In the genomic region with DNA sequence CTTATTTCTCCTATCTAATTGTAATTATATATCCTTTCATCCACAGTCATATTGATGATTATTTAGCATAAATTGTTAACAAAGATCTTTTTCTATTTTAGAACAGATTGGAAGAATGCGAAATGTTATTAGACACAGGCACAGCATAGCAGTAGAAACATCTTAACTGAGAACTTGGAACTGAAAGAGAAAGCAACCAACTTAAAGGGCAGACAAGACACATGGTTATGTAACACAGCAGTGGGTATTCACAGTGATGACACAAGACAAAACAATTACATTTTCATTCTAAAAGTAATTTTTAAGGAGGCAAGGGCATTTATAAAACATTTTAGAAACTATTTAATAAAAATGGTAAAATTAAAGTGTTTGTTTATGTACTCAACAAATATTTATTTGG, we compare ENCODE assay signal across 10 cellular contexts. TPM values are rescaled to one million over a fixed set of nuclear protein-coding genes. Genes with fewer than 3 reads are reported as not detected.
A peak's percentile ranks its signal among the peaks of the same experiment; 100 is the strongest.
DNase-seq lines count a peak whose midpoint lies in the region; ATAC-seq and TF ChIP-seq lines count a peak whose summit lies in the region.
"Had no signal": no experiment of that assay in that cellular context is flagged by ENCODE, and none has a peak within 500 bp of the region (broad histone marks: within the 10 kb centered on the region; RNA-seq: fewer than 3 reads in every experiment).

No MANE protein-coding gene starts in this region.

- peaks cover 15% of the 10 kb centered on the region for H3K4me1 Mint-ChIP-seq in osteocyte (ENCODE audit: unreplicated experiment)

- no peak for TF ChIP-seq EP300 in esophagus muscularis mucosa (IDR thresholded peaks at IDR 0.05)

- peak; percentile 61 for DNase-seq in pons (ENCODE audit: low spot score)
- DNase-seq in esophagus muscularis mucosa (ENCODE audit: extremely low spot score), result no peak
- no peak for DNase-seq in NCI-H2029 treated with DMSO at 0.1 percent for 48 hours (lab: John Stamatoyannopoulos, UW)
- no peak for DNase-seq in osteocyte (ENCODE audit: extremely low spot score, unreplicated experiment)
- no peak for DNase-seq in foreskin fibroblast
- DNase-seq: activated CD8-positive, alpha-beta T cell treated with anti-CD3 and anti-CD28 coated beads, Interleukin-2, amount 10 ng/mL, durations not matched to agents 7 days and 5 days; NCI-H1436 had no signal

- intact Hi-C loops in esophagus muscularis mucosa (cut with DNase I), result loop anchor here (5.0 kb wide), 1 partner anchor 53 kb away; no protein-coding TSS in a partner anchor

- no peaks in the 10 kb centered on the region for H3K9me3 ChIP-seq in esophagus muscularis mucosa

- ATAC-seq in GM18867 (IDR thresholded peaks at IDR 0.05; ENCODE audit: unreplicated experiment), result peak; percentile 98
- peak; percentile 97 for ATAC-seq in GM21723 (IDR thresholded peaks at IDR 0.05; ENCODE audit: unreplicated experiment)
- ATAC-seq in HG03342 (IDR thresholded peaks at IDR 0.05; ENCODE audit: unreplicated experiment), result peak; percentile 76
- ATAC-seq: activated CD8-positive, alpha-beta T cell treated with anti-CD3 and anti-CD28 coated beads, Interleukin-2, amount 10 ng/mL, durations not matched to agents 7 days and 5 days had no signal

- no peaks in the 10 kb centered on the region for H3K9me3 Mint-ChIP-seq in osteocyte (ENCODE audit: unreplicated experiment)

- H3K27ac Mint-ChIP-seq in osteocyte (ENCODE audit: unreplicated experiment), result no peak overlapping the region
- H3K27ac Mint-ChIP-seq: activated CD8-positive, alpha-beta T cell treated with anti-CD3 and anti-CD28 coated beads, Interleukin-2, amount 10 ng/mL, durations not matched to agents 7 days and 5 days had no signal

- no peak for TF ChIP-seq POLR2A in esophagus muscularis mucosa (IDR thresholded peaks at IDR 0.05; ENCODE audit: low read depth)

- no peaks in the 10 kb centered on the region for H3K27me3 Mint-ChIP-seq in osteocyte (ENCODE audit: unreplicated experiment)

- H3K27ac ChIP-seq in esophagus muscularis mucosa (replicated peaks in 1 of 4), result peak overlapping the region in 1 of 4 donors; percentile 70

- H3K36me3 Mint-ChIP-seq in osteocyte (ENCODE audit: unreplicated experiment), result no peaks in the 10 kb centered on the region

- no peaks in the 10 kb centered on the region for H3K36me3 ChIP-seq in esophagus muscularis mucosa

- H3K4me3 Mint-ChIP-seq in osteocyte (ENCODE audit: unreplicated experiment), result no peak overlapping the region
- H3K4me3 Mint-ChIP-seq: activated CD8-positive, alpha-beta T cell treated with anti-CD3 and anti-CD28 coated beads, Interleukin-2, amount 10 ng/mL, durations not matched to agents 7 days and 5 days had no signal

- no peak overlapping the region for H3K4me3 ChIP-seq in esophagus muscularis mucosa
- no peak overlapping the region for H3K4me3 ChIP-seq in foreskin fibroblast (ENCODE audit: low read depth in 1 of 2, low read length in 2 of 2)

- WGBS in esophagus muscularis mucosa, result 79% methylated on average over 1 of the region's 1 CpG

- H3K27me3 ChIP-seq in esophagus muscularis mucosa, result no peaks in the 10 kb centered on the region

- H3K4me1 ChIP-seq in esophagus muscularis mucosa, result peaks cover 4 to 35% (median 28%) of the 10 kb centered on the region in 4 donors

- TF ChIP-seq CTCF in esophagus muscularis mucosa (IDR thresholded peaks at IDR 0.05), result no peak
- TF ChIP-seq CTCF in osteocyte (IDR thresholded peaks at IDR 0.05), result no peak
- TF ChIP-seq CTCF in foreskin fibroblast (IDR thresholded peaks at IDR 0.05; ENCODE audit: low read depth, low read length), result no peak

RNA-seq across cellular contexts. Expression of a gene that starts 57.7 kb away (rescaled TPM):
- 10 to 100 TPM; 20.8 to 34.3 (median 29.0) TPM for total RNA-seq in esophagus muscularis mucosa
- 9.4 and 9.9 TPM in 2 replicates for total RNA-seq in osteocyte
